8 cellular contexts compared by ENCODE assay signal in the genomic region with DNA sequence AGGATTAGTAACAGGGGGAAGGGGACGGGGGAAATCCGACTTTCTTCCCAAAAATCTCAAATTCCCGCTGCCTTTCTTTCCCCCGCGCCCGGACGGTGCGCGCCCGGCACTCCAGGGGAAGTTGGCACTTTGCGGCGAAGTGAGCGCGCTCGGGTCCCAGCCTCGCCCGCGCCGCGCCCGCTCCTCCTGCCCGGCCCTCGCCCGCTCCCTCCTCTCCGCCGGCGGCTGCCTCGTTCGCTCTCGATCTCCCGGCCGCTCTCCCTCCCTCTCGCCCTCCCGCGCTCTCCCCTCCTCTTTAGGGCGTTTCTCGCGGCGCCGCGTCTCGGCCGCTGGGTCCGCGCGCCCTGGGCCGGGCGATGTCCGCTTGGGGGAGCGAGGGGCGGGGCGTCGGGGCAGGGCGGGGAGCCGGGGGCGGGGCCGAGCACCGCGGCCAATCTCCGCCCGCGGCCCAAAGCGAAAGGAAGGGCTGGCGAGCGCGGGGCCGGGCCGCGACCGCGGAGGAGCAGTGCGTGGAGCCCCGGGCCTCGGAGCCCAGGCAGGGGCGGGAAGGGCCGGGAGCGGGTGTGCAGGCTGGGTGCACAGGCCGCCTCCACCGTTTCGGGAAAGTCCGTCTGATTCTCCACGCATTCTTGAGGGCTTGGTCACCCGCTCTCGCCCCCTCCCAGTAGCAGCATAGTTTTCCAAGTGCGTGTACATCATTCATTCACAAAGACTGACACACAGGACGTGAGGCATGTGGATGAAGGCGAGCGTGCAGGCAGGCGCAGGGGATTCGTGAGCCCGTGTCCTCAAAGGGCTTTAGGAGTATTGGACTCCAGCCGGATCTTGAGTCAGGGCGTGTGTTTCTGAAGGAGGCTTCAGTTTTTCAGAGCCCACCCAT.
DNase-seq lines count a peak whose midpoint lies in the region; ATAC-seq and TF ChIP-seq lines count a peak whose summit lies in the region.

No MANE protein-coding gene starts in this region.

- H3K9me3 ChIP-seq in ascending aorta, result no peaks in the 10 kb centered on the region
- H3K9me3 ChIP-seq in uterus, result no peaks in the 10 kb centered on the region

- H3K4me3 ChIP-seq in ascending aorta (peak overlapping the region; percentile 84 to 86), uterus (peak overlapping the region; percentile 69)

- peak; percentile 89 to 95 for TF ChIP-seq POLR2A in uterus (IDR thresholded peaks at IDR 0.05)

- peaks cover 44% of the 10 kb centered on the region for H3K36me3 Mint-ChIP-seq in T-helper 2 cell treated with Interferon-gamma antibody and Interleukin-4, amounts not matched to agents 5 μg/mL and 100 μg/mL, for 36 hours (ENCODE audit: low read depth)

- ATAC-seq in HG02759 (IDR thresholded peaks at IDR 0.05; ENCODE audit: unreplicated experiment), result peak; percentile 84

- H3K27me3 ChIP-seq in ascending aorta (no peaks in the 10 kb centered on the region), uterus (no peaks in the 10 kb centered on the region)

- H3K27ac ChIP-seq in ascending aorta, result peak overlapping the region; percentile 96
- H3K27ac ChIP-seq in uterus, result peak overlapping the region; percentile 95 to 98

- no peaks in the 10 kb centered on the region for H3K9me3 Mint-ChIP-seq in T-helper 2 cell treated with Interferon-gamma antibody and Interleukin-4, amounts not matched to agents 5 μg/mL and 100 μg/mL, for 36 hours

- intact Hi-C loops in ascending aorta (cut with DNase I) (loop anchor here (1.0 to 10.0 kb wide), 6 partner anchors 15 to 372 kb away; partner anchors contain the start of gene KCNJ5), uterus (cut with DNase I; ENCODE audit: low total_unique reads) (loop anchor here (10.0 kb wide), 1 partner anchor 118 kb away; no protein-coding TSS in a partner anchor)

- H3K36me3 ChIP-seq in ascending aorta, result no peaks in the 10 kb centered on the region
- H3K36me3 ChIP-seq in uterus, result no peaks in the 10 kb centered on the region

- H3K4me3 Mint-ChIP-seq in T-helper 2 cell treated with Interferon-gamma antibody and Interleukin-4, amounts not matched to agents 5 μg/mL and 100 μg/mL, for 36 hours, result peak overlapping the region; percentile 98

- H3K27ac Mint-ChIP-seq in T-helper 2 cell treated with Interferon-gamma antibody and Interleukin-4, amounts not matched to agents 5 μg/mL and 100 μg/mL, for 36 hours, result peak overlapping the region; percentile 97

- H3K4me1 ChIP-seq in ascending aorta (peaks cover 9 to 38% of the 10 kb centered on the region in 2 donors), uterus (peaks cover 5% of the 10 kb centered on the region in 2 donors)

- peak; percentile 97 for DNase-seq in GM13977 (ENCODE audit: low spot score)
- peak; percentile 61 for DNase-seq in NCI-H128 (lab: John Stamatoyannopoulos, UW; ENCODE audit: unreplicated experiment)
- peak; percentile 92 for DNase-seq in T-helper 2 cell treated with Interferon-gamma antibody and Interleukin-4, amounts not matched to agents 5 μg/mL and 100 μg/mL, for 36 hours (ENCODE audit: low spot score)
- DNase-seq in ascending aorta (ENCODE audit: low spot score in 2 of 2), result peak; percentile 79 to 96
- DNase-seq in hepatic stellate cell (ENCODE audit: low spot score), result peak; percentile 86
- peak; percentile 94 for DNase-seq in putamen (ENCODE audit: low spot score)
- peak; percentile 92 to 94 for DNase-seq in uterus

- in situ Hi-C loops in GM13977 (cut with MboI; ENCODE audit: low pct_unique_long_range_greater_than_20kb, low sequenced_read_pairs, unreplicated experiment), result no loop called here

- no peaks in the 10 kb centered on the region for H3K27me3 Mint-ChIP-seq in T-helper 2 cell treated with Interferon-gamma antibody and Interleukin-4, amounts not matched to agents 5 μg/mL and 100 μg/mL, for 36 hours (ENCODE audit: low read depth)

- peaks cover 47% of the 10 kb centered on the region for H3K4me1 Mint-ChIP-seq in T-helper 2 cell treated with Interferon-gamma antibody and Interleukin-4, amounts not matched to agents 5 μg/mL and 100 μg/mL, for 36 hours (ENCODE audit: low read depth)

- TF ChIP-seq CTCF in GM13977 (IDR thresholded peaks at IDR 0.05; ENCODE audit: extremely low read depth, insufficient read depth, missing control alignments) (no peak), ascending aorta (IDR thresholded peaks at IDR 0.05) (no peak), uterus (IDR thresholded peaks at IDR 0.05) (no peak)

Comparison
In these comparisons a context has a peak if more than half of its experiments do, and no peak if none do; other contexts are left out.
1. Peak in every context shown above with its lines: DNase-seq, ATAC-seq, H3K4me3 ChIP-seq and H3K27ac ChIP-seq.